15 cellular contexts compared by ENCODE assay signal in the genomic region with DNA sequence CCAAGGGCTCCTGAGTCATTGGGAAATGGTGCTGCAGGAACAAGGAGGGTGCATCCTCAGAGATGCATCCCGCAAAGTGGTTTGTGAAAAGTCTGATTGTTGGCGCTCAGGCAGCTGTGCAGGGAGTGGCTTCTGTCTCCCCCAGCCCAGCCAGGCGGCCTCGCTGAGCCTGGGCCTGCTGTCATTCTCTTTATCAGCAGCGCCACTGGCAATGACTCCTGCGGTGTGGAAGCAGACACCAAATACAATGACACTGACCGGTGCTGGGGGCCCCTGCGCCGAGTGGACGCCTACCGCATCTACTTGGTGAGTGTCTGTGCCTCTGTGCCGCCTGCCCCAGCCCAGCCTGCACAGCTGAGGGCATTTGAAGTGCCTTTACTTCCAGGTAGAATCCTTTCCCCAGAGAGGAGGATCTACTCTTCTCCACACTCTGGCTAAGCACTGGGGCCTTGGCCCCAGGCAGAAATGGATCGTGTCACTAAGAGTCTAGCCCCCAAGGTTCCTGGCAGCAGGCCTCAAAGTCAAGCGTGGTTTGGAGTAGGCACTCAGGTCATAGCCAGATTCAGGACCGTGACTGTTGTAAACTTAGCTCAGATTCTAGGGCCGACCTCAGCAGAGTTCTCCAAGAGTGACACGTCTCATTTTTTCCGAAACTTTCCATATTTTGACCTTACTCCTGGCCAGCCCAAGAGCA. TPM values are rescaled to one million over a fixed set of nuclear protein-coding genes. Genes with fewer than 3 reads are reported as not detected.
DNase-seq lines count a peak whose midpoint lies in the region; ATAC-seq, FAIRE-seq and TF ChIP-seq lines count a peak whose summit lies in the region.
"Had no signal": no experiment of that assay in that cellular context is flagged by ENCODE, and none has a peak within 500 bp of the region (broad histone marks: within the 10 kb centered on the region; RNA-seq: fewer than 3 reads in every experiment).

No MANE protein-coding gene starts in this region.

- H3K36me3 Mint-ChIP-seq in glutamatergic neuron (ENCODE audit: unreplicated experiment): peaks cover 4% of the 10 kb centered on the region

- TF ChIP-seq CTCF in glutamatergic neuron (IDR thresholded peaks at IDR 0.05; ENCODE audit: partially characterized antibody, unreplicated experiment): no peak

- H3K4me3 Mint-ChIP-seq in glutamatergic neuron (ENCODE audit: unreplicated experiment): no peak overlapping the region
- H3K4me3 Mint-ChIP-seq: CD8-positive, alpha-beta memory T cell; H9 had no signal

- H3K4me1 Mint-ChIP-seq in glutamatergic neuron (ENCODE audit: low read depth, unreplicated experiment): peaks cover 2% of the 10 kb centered on the region

- H3K27me3 Mint-ChIP-seq in glutamatergic neuron (ENCODE audit: unreplicated experiment): peaks cover 3% of the 10 kb centered on the region
- H3K27me3 Mint-ChIP-seq: CD8-positive, alpha-beta memory T cell; IgD-negative memory B cell had no signal

- no peak for ATAC-seq in HG02678 (IDR thresholded peaks at IDR 0.05; ENCODE audit: unreplicated experiment)
- ATAC-seq in GM18517 (IDR thresholded peaks at IDR 0.05; ENCODE audit: unreplicated experiment): no peak
- ATAC-seq: A549, GM12878 had no signal

- H3K9me3 Mint-ChIP-seq in glutamatergic neuron (ENCODE audit: unreplicated experiment): no peaks in the 10 kb centered on the region
- H3K9me3 Mint-ChIP-seq: CD8-positive, alpha-beta memory T cell; H9; IgD-negative memory B cell had no signal

- H3K27ac Mint-ChIP-seq in glutamatergic neuron (ENCODE audit: unreplicated experiment): peak overlapping the region; percentile 43
- H3K27ac Mint-ChIP-seq: CD8-positive, alpha-beta memory T cell had no signal

- DNase-seq in DMS79 (lab: John Stamatoyannopoulos, UW): peak; percentile 55
- DNase-seq in NCI-H1694 (lab: John Stamatoyannopoulos, UW): peak; percentile 13
- no peak for DNase-seq in glutamatergic neuron
- no peak for DNase-seq in urothelium cell line (ENCODE audit: low spot score)
- DNase-seq: Caco-2; CD8-positive, alpha-beta memory T cell; DMS53; GOT3; H9 had no signal

- peak; percentile 42 for FAIRE-seq in urothelium cell line (lab: Jason Lieb, UNC)
- FAIRE-seq: A549, GM12878, GM18507 had no signal

RNA-seq across cellular contexts. Expression of gene NAT9, which starts 19.3 kb away (rescaled TPM):
- total RNA-seq in glutamatergic neuron (ENCODE audit: unreplicated experiment): 67.8 TPM

RNA-seq across cellular contexts. Expression of gene NHERF1, which starts 47.0 kb away (rescaled TPM):
- total RNA-seq in glutamatergic neuron (ENCODE audit: unreplicated experiment): 26.9 TPM

RNA-seq across cellular contexts. Expression of gene RAB37, which starts 58.4 kb away (rescaled TPM):
- total RNA-seq in glutamatergic neuron (ENCODE audit: unreplicated experiment): 2.1 TPM

Comparison
In these comparisons a context has a peak if more than half of its experiments do, and no peak if none do; other contexts are left out.
1. DNase-seq: peak in DMS79 (single experiment) and NCI-H1694 (single experiment); none in glutamatergic neuron (single experiment) and urothelium cell line (single experiment).